8 cellular contexts compared by ENCODE assay signal in genomic region chr2:96867756-96868554, GRCh38. TPM values are rescaled to one million over a fixed set of nuclear protein-coding genes. Genes with fewer than 3 reads are reported as not detected.
DNase-seq lines count a peak whose midpoint lies in the region; ATAC-seq and TF ChIP-seq lines count a peak whose summit lies in the region.

No MANE protein-coding gene starts in this region.

- in situ Hi-C loops in astrocyte of the cerebellum (cut with HindIII; ENCODE audit: low sequenced_read_pairs) = no loop called here

- peaks cover 5% of the 10 kb centered on the region; the same call in 1 of the 2 replicates for H3K27me3 ChIP-seq in HUES64 (ENCODE audit: insufficient read depth, low read length)

- peak overlapping the region; percentile 97 for H3K27ac ChIP-seq in HUES64 (ENCODE audit: low read depth, low read length)

- H3K36me3 ChIP-seq in HUES64 (ENCODE audit: insufficient read depth, low read length) = peaks cover 46% of the 10 kb centered on the region

- no peak for TF ChIP-seq CTCF in astrocyte of the cerebellum (IDR thresholded peaks at IDR 0.05; ENCODE audit: low read depth, low read length, missing control alignments)

- DNase-seq in astrocyte of the cerebellum (ENCODE audit: low read depth) (no peak), left lobe of liver (ENCODE audit: low spot score) (peak; percentile 47), superior temporal gyrus (ENCODE audit: extremely low spot score) (peak; percentile 45), NCI-H1694 treated with DMSO at 0.1 percent for 48 hours (lab: John Stamatoyannopoulos, UW) (no peak), DMS79 (lab: John Stamatoyannopoulos, UW) (no peak)

- 16% methylated on average over 25 of the region's 27 CpGs for WGBS in HUES64

- peaks cover 19% of the 10 kb centered on the region; the same call in 1 of the 2 replicates for H3K4me1 ChIP-seq in HUES64 (ENCODE audit: insufficient read depth, low read length)

- peak overlapping the region; percentile 96 for H3K4me3 ChIP-seq in HUES64 (ENCODE audit: low read length)
- H3K4me3 ChIP-seq in astrocyte of the cerebellum (ENCODE audit: low read depth, low read length) = peak overlapping the region; percentile 84

- H3K9ac ChIP-seq in HUES64 (ENCODE audit: low read depth, low read length) = peak overlapping the region; percentile 99

- H3K9me3 ChIP-seq in HUES64 (ENCODE audit: insufficient read depth, low read depth, low read length) = no peaks in the 10 kb centered on the region

- peak; percentile 21 for ATAC-seq in GM18502 (IDR thresholded peaks at IDR 0.05; ENCODE audit: poor library complexity, unreplicated experiment)
- no peak for ATAC-seq in left lobe of liver
- no peak for ATAC-seq in GM19328 (IDR thresholded peaks at IDR 0.05; ENCODE audit: unreplicated experiment)

RNA-seq across cellular contexts. Expression of gene SEMA4C, which starts 1.9 kb away (rescaled TPM):
- 46.9 TPM for polyA plus RNA-seq in HUES64 (2013, experiment 1 of 2)
- polyA plus RNA-seq in HUES64 (2013, experiment 2 of 2) = 53.7 TPM
- total RNA-seq in left lobe of liver = 18.6 TPM

RNA-seq across cellular contexts. Expression of gene ANKRD39, which starts 10.1 kb away (rescaled TPM):
- 10.5 TPM for polyA plus RNA-seq in HUES64 (2013, experiment 1 of 2)
- polyA plus RNA-seq in HUES64 (2013, experiment 2 of 2) = 11.7 TPM
- total RNA-seq in left lobe of liver = 9.5 TPM

RNA-seq across cellular contexts. Expression of gene ANKRD23, which starts 24.1 kb away (rescaled TPM):
- 1.4 TPM for polyA plus RNA-seq in HUES64 (2013, experiment 1 of 2)
- 0.95 TPM for polyA plus RNA-seq in HUES64 (2013, experiment 2 of 2)
- 4.4 TPM for total RNA-seq in left lobe of liver

RNA-seq across cellular contexts. Expression of gene CNNM3, which starts 51.9 kb away (rescaled TPM):
- polyA plus RNA-seq in HUES64 (2013, experiment 1 of 2) = 15.1 TPM
- 13.8 TPM for polyA plus RNA-seq in HUES64 (2013, experiment 2 of 2)
- total RNA-seq in left lobe of liver = 31.4 TPM

Comparison
In these comparisons a context has a peak if more than half of its experiments do, and no peak if none do; other contexts are left out.
1. DNase-seq: peak in left lobe of liver (single experiment) and superior temporal gyrus (single experiment); none in astrocyte of the cerebellum (single experiment), NCI-H1694 treated with DMSO at 0.1 percent for 48 hours (single experiment) and DMS79 (single experiment).